ENCODE assay signal across 1 cellular context in the genomic region with DNA sequence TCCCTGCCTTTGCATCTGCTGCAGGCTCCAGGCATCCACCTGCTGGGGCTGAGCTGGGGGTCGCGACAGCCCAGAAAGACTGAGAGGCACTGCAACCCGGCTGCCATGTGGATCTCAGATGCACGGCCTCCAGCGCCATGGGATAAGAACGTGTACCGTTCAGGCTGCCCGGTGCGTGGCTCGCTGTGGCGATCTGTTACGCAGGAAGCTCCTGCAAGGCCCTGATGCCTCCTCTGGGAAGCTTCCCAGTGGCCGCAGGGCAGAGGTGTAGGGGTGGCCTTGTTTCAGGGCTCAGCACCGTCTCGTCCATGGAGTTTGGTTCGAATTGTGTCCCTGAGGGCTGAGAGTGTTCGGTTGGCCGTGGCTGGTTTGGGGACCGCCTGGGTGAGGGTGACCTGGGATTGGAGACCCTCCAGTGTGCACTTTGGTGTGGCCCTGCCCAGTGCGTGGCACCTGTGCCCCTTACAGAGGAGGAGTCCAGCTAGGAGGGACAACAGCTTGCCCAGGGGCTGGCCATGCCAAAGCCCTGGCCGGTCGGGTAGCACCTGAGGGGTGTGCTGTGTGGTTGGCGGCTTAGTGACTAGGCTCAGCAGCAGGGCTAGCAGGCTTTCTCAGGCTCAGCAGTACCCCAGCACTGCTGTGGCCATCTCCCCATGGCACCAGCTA.
TF ChIP-seq lines count a peak whose summit lies in the region.

No MANE protein-coding gene starts in this region.

TF ChIP-seq in WTC11, 78 proteins besides CTCF, POLR2A, EP300 and RAD21 (continued from another document):
- TF ChIP-seq ATF2 (CRISPR knock-in tag; IDR thresholded peaks at IDR 0.05; ENCODE audit: borderline replicate concordance, low read depth) (no peak), HMGA2 (CRISPR knock-in tag; IDR thresholded peaks at IDR 0.05) (no peak), ZNF219 (CRISPR knock-in tag; IDR thresholded peaks at IDR 0.05; ENCODE audit: borderline replicate concordance) (no peak), ARID4B (CRISPR knock-in tag; IDR thresholded peaks at IDR 0.05; ENCODE audit: borderline replicate concordance) (no peak), FOXP4 (CRISPR knock-in tag; IDR thresholded peaks at IDR 0.05) (no peak), SOX15 (CRISPR knock-in tag; IDR thresholded peaks at IDR 0.05) (no peak), ELF4 (CRISPR knock-in tag; IDR thresholded peaks at IDR 0.05; ENCODE audit: low read depth) (no peak), GRHL2 (CRISPR knock-in tag; IDR thresholded peaks at IDR 0.05; ENCODE audit: insufficient replicate concordance, severe bottlenecking) (no peak), ZNF317 (CRISPR knock-in tag; IDR thresholded peaks at IDR 0.05; ENCODE audit: borderline replicate concordance, low read depth) (no peak), SP1 (CRISPR knock-in tag; conservative IDR thresholded peaks at IDR 0.05) (no peak), ATF1 (CRISPR knock-in tag; IDR thresholded peaks at IDR 0.05) (no peak)
- TF ChIP-seq, protein P1, sequence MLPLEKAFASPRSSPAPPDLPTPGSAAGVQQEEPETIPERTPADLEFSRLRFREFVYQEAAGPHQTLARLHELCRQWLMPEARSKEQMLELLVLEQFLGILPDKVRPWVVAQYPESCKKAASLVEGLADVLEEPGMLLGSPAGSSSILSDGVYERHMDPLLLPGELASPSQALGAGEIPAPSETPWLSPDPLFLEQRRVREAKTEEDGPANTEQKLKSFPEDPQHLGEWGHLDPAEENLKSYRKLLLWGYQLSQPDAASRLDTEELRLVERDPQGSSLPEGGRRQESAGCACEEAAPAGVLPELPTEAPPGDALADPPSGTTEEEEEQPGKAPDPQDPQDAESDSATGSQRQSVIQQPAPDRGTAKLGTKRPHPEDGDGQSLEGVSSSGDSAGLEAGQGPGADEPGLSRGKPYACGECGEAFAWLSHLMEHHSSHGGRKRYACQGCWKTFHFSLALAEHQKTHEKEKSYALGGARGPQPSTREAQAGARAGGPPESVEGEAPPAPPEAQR (CRISPR knock-in tag; IDR thresholded peaks at IDR 0.05), result no peak
- TF ChIP-seq, protein P2, sequence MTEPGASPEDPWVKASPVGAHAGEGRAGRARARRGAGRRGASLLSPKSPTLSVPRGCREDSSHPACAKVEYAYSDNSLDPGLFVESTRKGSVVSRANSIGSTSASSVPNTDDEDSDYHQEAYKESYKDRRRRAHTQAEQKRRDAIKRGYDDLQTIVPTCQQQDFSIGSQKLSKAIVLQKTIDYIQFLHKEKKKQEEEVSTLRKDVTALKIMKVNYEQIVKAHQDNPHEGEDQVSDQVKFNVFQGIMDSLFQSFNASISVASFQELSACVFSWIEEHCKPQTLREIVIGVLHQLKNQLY (CRISPR knock-in tag; IDR thresholded peaks at IDR 0.05), result no peak
- TF ChIP-seq, protein P3, sequence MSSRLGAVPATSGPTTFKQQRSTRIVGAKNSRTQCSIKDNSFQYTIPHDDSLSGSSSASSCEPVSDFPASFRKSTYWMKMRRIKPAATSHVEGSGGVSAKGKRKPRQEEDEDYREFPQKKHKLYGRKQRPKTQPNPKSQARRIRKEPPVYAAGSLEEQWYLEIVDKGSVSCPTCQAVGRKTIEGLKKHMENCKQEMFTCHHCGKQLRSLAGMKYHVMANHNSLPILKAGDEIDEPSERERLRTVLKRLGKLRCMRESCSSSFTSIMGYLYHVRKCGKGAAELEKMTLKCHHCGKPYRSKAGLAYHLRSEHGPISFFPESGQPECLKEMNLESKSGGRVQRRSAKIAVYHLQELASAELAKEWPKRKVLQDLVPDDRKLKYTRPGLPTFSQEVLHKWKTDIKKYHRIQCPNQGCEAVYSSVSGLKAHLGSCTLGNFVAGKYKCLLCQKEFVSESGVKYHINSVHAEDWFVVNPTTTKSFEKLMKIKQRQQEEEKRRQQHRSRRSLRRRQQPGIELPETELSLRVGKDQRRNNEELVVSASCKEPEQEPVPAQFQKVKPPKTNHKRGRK (CRISPR knock-in tag; IDR thresholded peaks at IDR 0.05; ENCODE audit: borderline replicate concordance), result no peak
